Comparison of ENCODE assay signal across 15 cellular contexts in the genomic region with DNA sequence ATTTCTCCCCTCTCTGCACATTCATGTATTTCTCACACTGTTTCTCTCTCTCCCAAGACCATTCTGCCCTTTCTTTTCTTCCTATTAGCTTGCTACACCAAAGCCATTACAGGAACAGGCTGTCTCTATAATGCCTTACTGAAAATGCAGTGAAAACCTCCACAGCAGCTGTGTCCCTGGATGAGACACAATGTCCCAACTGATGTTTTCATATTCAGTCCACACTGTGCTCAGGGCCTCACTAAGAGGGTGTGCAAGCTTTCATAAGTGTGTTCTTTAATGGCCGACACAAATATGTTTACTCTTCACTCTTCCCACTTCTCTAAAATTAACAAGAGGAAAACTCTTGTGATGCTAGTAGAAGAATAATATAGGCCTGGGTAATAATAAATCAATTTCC.
"Had no signal": no experiment of that assay in that cellular context is flagged by ENCODE, and none has a peak within 500 bp of the region (broad histone marks: within the 10 kb centered on the region; RNA-seq: fewer than 3 reads in every experiment).

No MANE protein-coding gene starts in this region.

- H3K9me3 ChIP-seq: body of pancreas, lower lobe of right lung, pancreas, psoas muscle, right atrium auricular region had no signal

- H3K4me1 ChIP-seq: body of pancreas, foreskin keratinocyte, pancreas, psoas muscle had no signal

- FAIRE-seq: endometrium, kidney, pancreas had no signal

- H3K36me3 ChIP-seq: lower lobe of right lung, pancreas, right atrium auricular region, WERI-Rb-1 had no signal

- H3K4me3 ChIP-seq: body of pancreas, lower lobe of right lung, pancreas, psoas muscle, right atrium auricular region had no signal

- DNase-seq: activated CD4-positive, CD25-positive, alpha-beta regulatory T cell treated with anti-CD3 and anti-CD28 coated beads, Interleukin-2, amount 50 U/mL, for 72 hours; activated gamma-delta T cell; activated naive CD4-positive, alpha-beta T cell treated with anti-CD3 and anti-CD28 coated beads, Interleukin-2, amount 50 U/mL, for 16 hours; foreskin keratinocyte; kidney; natural killer cell; pancreas; stimulated activated CD4-positive, alpha-beta T cell treated with anti-CD3 and anti-CD28 coated beads, Interleukin-2, amount 100 ng/mL, for 24 hours; stimulated activated naive CD8-positive, alpha-beta T cell treated with anti-CD3 and anti-CD28 coated beads, Interleukin-15, amount 100 ng/mL, for 72 hours; WERI-Rb-1 had no signal

- H3K27me3 ChIP-seq: body of pancreas, foreskin keratinocyte, pancreas, right atrium auricular region had no signal

- H3K27ac ChIP-seq: body of pancreas, foreskin keratinocyte, psoas muscle, WERI-Rb-1 had no signal
